20 cellular contexts compared by ENCODE assay signal in genomic region chr10:122282909-122283308, GRCh38. TPM values are rescaled to one million over a fixed set of nuclear protein-coding genes. Genes with fewer than 3 reads are reported as not detected.
DNase-seq lines count a peak whose midpoint lies in the region; ATAC-seq and TF ChIP-seq lines count a peak whose summit lies in the region.
"Had no signal": no experiment of that assay in that cellular context is flagged by ENCODE, and none has a peak within 500 bp of the region (broad histone marks: within the 10 kb centered on the region; RNA-seq: fewer than 3 reads in every experiment).

No MANE protein-coding gene starts in this region.

- peaks cover 8% of the 10 kb centered on the region for H3K9me3 Mint-ChIP-seq in glutamatergic neuron (ENCODE audit: unreplicated experiment)
- H3K9me3 Mint-ChIP-seq: HFFc6 had no signal

- peaks cover 0 to 26% (median 20%) of the 10 kb centered on the region in 4 donors for H3K4me1 ChIP-seq in sigmoid colon

- no peaks in the 10 kb centered on the region for H3K36me3 ChIP-seq in sigmoid colon
- H3K36me3 ChIP-seq: MG63, SJSA1 had no signal

- no peak for TF ChIP-seq EP300 in sigmoid colon (IDR thresholded peaks at IDR 0.05)

- TF ChIP-seq CTCF in glutamatergic neuron (IDR thresholded peaks at IDR 0.05; ENCODE audit: partially characterized antibody, unreplicated experiment) (no peak), sigmoid colon (IDR thresholded peaks at IDR 0.05) (no peak)

- H3K4me3 Mint-ChIP-seq in glutamatergic neuron (ENCODE audit: unreplicated experiment): no peak overlapping the region

- ATAC-seq in HG02852 (IDR thresholded peaks at IDR 0.05; ENCODE audit: unreplicated experiment) (peak; percentile 67), sciatic nerve (no peak)
- ATAC-seq: HepG2 had no signal

- no peaks in the 10 kb centered on the region for H3K9me3 ChIP-seq in sigmoid colon
- H3K9me3 ChIP-seq: MG63, SJSA1 had no signal

- peaks cover 7% of the 10 kb centered on the region for H3K36me3 Mint-ChIP-seq in glutamatergic neuron (ENCODE audit: unreplicated experiment)

- H3K4me1 Mint-ChIP-seq in glutamatergic neuron (ENCODE audit: low read depth, unreplicated experiment): peaks cover 20% of the 10 kb centered on the region

- H3K27ac Mint-ChIP-seq in glutamatergic neuron (ENCODE audit: unreplicated experiment): peak overlapping the region; percentile 3
- H3K27ac Mint-ChIP-seq: HFFc6 had no signal

- no peak overlapping the region for H3K4me3 ChIP-seq in sigmoid colon
- H3K4me3 ChIP-seq: MG63, SJSA1 had no signal

- TF ChIP-seq POLR2A in sigmoid colon (IDR thresholded peaks at IDR 0.05): no peak

- H3K27me3 Mint-ChIP-seq in glutamatergic neuron (ENCODE audit: unreplicated experiment): no peaks in the 10 kb centered on the region

- 70 to 84% methylated on average over 7 of the region's 7 CpGs for WGBS in sigmoid colon, 2 donors

- no peak for DNase-seq in glutamatergic neuron
- peak; percentile 2 for DNase-seq in sigmoid colon
- no peak for DNase-seq in sciatic nerve (ENCODE audit: low spot score)
- DNase-seq in T1000 (lab: John Stamatoyannopoulos, UW): no peak
- DNase-seq in HuH-7 (ENCODE audit: low spot score): no peak
- DNase-seq in mesenteric fat pad (ENCODE audit: low spot score): no peak
- DNase-seq: DMS153, GOT3, NCI-H1092 treated with DMSO at 0.1 percent for 48 hours, NCI-H1694, NCI-H2107, NCI-H226, NCI-H69 had no signal

- H3K27me3 ChIP-seq in sigmoid colon: no peaks in the 10 kb centered on the region
- H3K27me3 ChIP-seq: MG63, SJSA1 had no signal

- no peak overlapping the region for H3K27ac ChIP-seq in sigmoid colon
- H3K27ac ChIP-seq: SJSA1 had no signal

- intact Hi-C loops in sigmoid colon (cut with DNase I): no loop called here
- intact Hi-C loops in sciatic nerve (cut with DNase I): no loop called here

RNA-seq across cellular contexts. Expression of gene BTBD16, which starts 11.8 kb away (rescaled TPM):
- 0.98 TPM for total RNA-seq in glutamatergic neuron (ENCODE audit: unreplicated experiment)
- under 1 TPM in 2 of 4 donors, not detected in 2; 0.54 to 0.55 TPM for total RNA-seq in sigmoid colon
- polyA plus RNA-seq in sigmoid colon: under 1 TPM in 1 of 3 donors, not detected in 2; 0.12 TPM
- 0.89 TPM for total RNA-seq in sciatic nerve
- not detected for total RNA-seq in mesenteric fat pad
- total RNA-seq: HFFc6, PC-3, SJSA1 had no signal
- polyA plus RNA-seq: BJ had no signal
